ENCODE assay signal across 8 cellular contexts in the genomic region with DNA sequence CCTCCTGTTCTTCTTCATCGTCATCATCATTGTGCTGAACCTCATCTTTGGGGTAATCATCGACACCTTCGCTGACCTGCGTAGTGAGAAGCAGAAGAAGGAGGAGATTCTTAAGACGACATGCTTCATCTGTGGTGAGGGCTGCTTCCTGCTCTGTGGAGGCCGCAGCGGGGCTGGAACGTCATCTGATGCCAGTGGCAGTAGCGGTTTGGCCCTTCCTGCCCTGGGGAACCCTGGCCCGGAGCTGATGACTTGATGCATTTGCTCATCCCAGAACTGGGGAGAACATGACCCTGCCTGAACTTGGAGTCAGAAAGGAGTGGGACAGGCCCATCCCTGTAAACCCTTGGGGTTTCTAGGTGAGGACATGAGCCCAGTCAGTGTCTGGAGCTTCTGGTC. TPM values are rescaled to one million over a fixed set of nuclear protein-coding genes. Genes with fewer than 3 reads are reported as not detected.
DNase-seq lines count a peak whose midpoint lies in the region; ATAC-seq and TF ChIP-seq lines count a peak whose summit lies in the region.

No MANE protein-coding gene starts in this region.

- H3K27me3 Mint-ChIP-seq in central memory CD8-positive, alpha-beta T cell = no peaks in the 10 kb centered on the region

- peak; percentile 87 for ATAC-seq in central memory CD8-positive, alpha-beta T cell (replicated peaks; ENCODE audit: extremely low read depth, poor library complexity, severe bottlenecking)

- no peak for TF ChIP-seq POLR2A in erythroblast (IDR thresholded peaks at IDR 0.05; ENCODE audit: low read length)

- no peaks in the 10 kb centered on the region for H3K79me2 ChIP-seq in hepatocyte

- H3K4me3 ChIP-seq in HAP-1 (no peak overlapping the region), hepatocyte (no peak overlapping the region)

- no peaks in the 10 kb centered on the region for H3K9me2 ChIP-seq in hepatocyte (replicated peaks; ENCODE audit: insufficient read depth)

- H3K9me3 ChIP-seq in HAP-1 = no peaks in the 10 kb centered on the region
- H3K9me3 ChIP-seq in hepatocyte (ENCODE audit: low read depth) = no peaks in the 10 kb centered on the region

- H3K36me3 Mint-ChIP-seq in central memory CD8-positive, alpha-beta T cell (ENCODE audit: insufficient read depth) = peaks cover 21% of the 10 kb centered on the region

- H3K36me3 ChIP-seq in HAP-1 (replicated peaks) = peaks cover 88% of the 10 kb centered on the region
- no peaks in the 10 kb centered on the region for H3K36me3 ChIP-seq in hepatocyte (replicated peaks; ENCODE audit: insufficient read depth, low read depth)

- in situ Hi-C loops in HAP-1 (cut with MboI; ENCODE audit: low sequenced_read_pairs) = no loop called here

- TF ChIP-seq CTCF in hepatocyte (IDR thresholded peaks at IDR 0.05; ENCODE audit: poor library complexity) = no peak

- 88% methylated on average over 10 of the region's 10 CpGs for WGBS in hepatocyte (ENCODE audit: low lambda C conversion rate, missing lambda C conversion rate)

- peak overlapping the region; percentile 98 for H3K27ac Mint-ChIP-seq in central memory CD8-positive, alpha-beta T cell (ENCODE audit: low read depth)

- H3K4me2 ChIP-seq in hepatocyte = no peak overlapping the region

- H3K9me3 Mint-ChIP-seq in central memory CD8-positive, alpha-beta T cell = no peaks in the 10 kb centered on the region

- no peak overlapping the region for H3K27ac ChIP-seq in hepatocyte

- DNase-seq in GDM1 (lab: John Stamatoyannopoulos, UW) (peak; percentile 86), UCSD-AML1 (lab: John Stamatoyannopoulos, UW; ENCODE audit: unreplicated experiment) (peak; percentile 88), HAP-1 (ENCODE audit: low spot score in 2 of 2) (no peak), hepatocyte (ENCODE audit: low spot score) (no peak), erythroblast (lab: John Stamatoyannopoulos, UW) (no peak), NCI-H1694 treated with DMSO at 0.1 percent for 48 hours (lab: John Stamatoyannopoulos, UW) (no peak)
- DNase-seq in central memory CD8-positive, alpha-beta T cell (ENCODE audit: low spot score in 2 of 2) = peak; percentile 51 to 57
- DNase-seq in stimulated activated CD4-positive, alpha-beta T cell treated with anti-CD3 and anti-CD28 coated beads, Interleukin-12 subunit alpha, Interleukin-12 subunit beta, amount 100 ng/mL, for 48 hours (ENCODE audit: low read depth in 2 of 3, low spot score in 1 of 3) = peak in 2 of 3 donors; percentile 57 to 64

- peak overlapping the region; percentile 40 for H3K4me3 Mint-ChIP-seq in central memory CD8-positive, alpha-beta T cell

- H3K4me1 ChIP-seq in HAP-1 (no peaks in the 10 kb centered on the region), hepatocyte (ENCODE audit: insufficient read depth) (peaks cover 11% of the 10 kb centered on the region)

- H3K27me3 ChIP-seq in HAP-1 (ENCODE audit: low read depth) (no peaks in the 10 kb centered on the region), hepatocyte (no peaks in the 10 kb centered on the region)

- no peaks in the 10 kb centered on the region for H4K20me1 ChIP-seq in hepatocyte (ENCODE audit: insufficient read depth, poor library complexity, severe bottlenecking)

- H3K4me1 Mint-ChIP-seq in central memory CD8-positive, alpha-beta T cell = peaks cover 18% of the 10 kb centered on the region

- no peak overlapping the region for H2AFZ ChIP-seq in hepatocyte

RNA-seq across cellular contexts. Expression of gene UQCC2, which starts 18.7 kb away (rescaled TPM):
- 33.0 and 44.7 TPM in 2 replicates for total RNA-seq in hepatocyte
- 147 and 151 TPM in 2 replicates for polyA plus RNA-seq in hepatocyte

RNA-seq across cellular contexts. Expression of gene IP6K3, which starts 53.9 kb away (rescaled TPM):
- total RNA-seq in hepatocyte = 7.9 and 9.5 TPM in 2 replicates
- 21.1 and 25.3 TPM in 2 replicates for polyA plus RNA-seq in hepatocyte

Comparison
In these comparisons a context has a peak if more than half of its experiments do, and no peak if none do; other contexts are left out.
1. DNase-seq: peak in GDM1 (single experiment), UCSD-AML1 (single experiment), central memory CD8-positive, alpha-beta T cell (2 of 2) and stimulated activated CD4-positive, alpha-beta T cell treated with anti-CD3 and anti-CD28 coated beads, Interleukin-12 subunit alpha, Interleukin-12 subunit beta, amount 100 ng/mL, for 48 hours (2 of 3); none in HAP-1 (0 of 2), hepatocyte (single experiment), erythroblast (0 of 2) and NCI-H1694 treated with DMSO at 0.1 percent for 48 hours (single experiment).